ENCODE assay signal across 8 cellular contexts in the genomic region with DNA sequence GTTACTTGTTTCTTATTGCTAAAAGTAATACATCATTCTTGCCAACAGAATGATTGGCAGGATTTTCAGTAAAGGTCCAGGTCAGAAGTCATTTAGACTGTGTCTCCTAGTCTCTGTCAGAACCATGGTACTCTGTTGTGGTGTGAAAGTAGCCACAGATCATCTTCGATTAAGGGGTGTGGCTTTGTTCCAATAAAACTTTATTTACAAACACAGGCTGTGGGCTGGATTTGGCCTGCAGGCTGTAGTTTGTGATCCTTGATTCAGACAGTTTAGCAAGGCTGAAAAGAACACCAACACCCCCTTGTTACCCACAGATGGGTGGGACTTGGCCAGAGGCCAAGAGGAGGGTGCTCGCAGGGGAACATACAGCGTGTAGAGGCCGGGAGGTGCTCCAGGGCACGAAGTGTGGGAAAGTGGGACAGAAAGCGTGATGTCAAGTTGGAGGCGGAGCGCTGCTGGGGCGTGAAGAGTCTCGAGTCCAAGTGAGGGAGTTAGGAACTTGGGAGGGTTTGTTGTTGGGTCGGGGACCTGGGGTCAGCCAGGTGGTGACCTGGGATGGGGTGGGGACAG.
DNase-seq lines count a peak whose midpoint lies in the region; ATAC-seq, FAIRE-seq and TF ChIP-seq lines count a peak whose summit lies in the region.
"Not testable (repeated sequence)": the region's sequence is repeated elsewhere in the genome, so short reads cannot be mapped to it uniquely, and the experiment has no call there.

No MANE protein-coding gene starts in this region.

- TF ChIP-seq POLR2A in GM12878 (IDR thresholded peaks at IDR 0.05; ENCODE audit: low read depth, low read length) = not testable (repeated sequence)

- H3K4me1 Mint-ChIP-seq in CD8-positive, alpha-beta T cell (ENCODE audit: low read depth) = peaks cover 10% of the 10 kb centered on the region
- H3K4me1 Mint-ChIP-seq in stimulated activated naive CD8-positive, alpha-beta T cell treated with anti-CD3 and anti-CD28 coated beads, Interleukin-15, amount 100 ng/mL, for 72 hours = peaks cover 13% of the 10 kb centered on the region

- not testable (repeated sequence) for H3K4me1 ChIP-seq in CD8-positive, alpha-beta T cell (ENCODE audit: insufficient read depth, low read length); OCI-LY3 (ENCODE audit: low read length); GM12878 (ENCODE audit: control insufficient read depth, insufficient read depth, low read length)

- not testable (repeated sequence) for H3K9me3 Mint-ChIP-seq in CD8-positive, alpha-beta T cell; stimulated activated naive CD8-positive, alpha-beta T cell treated with anti-CD3 and anti-CD28 coated beads, Interleukin-15, amount 100 ng/mL, for 72 hours

- SMC1A ChIA-PET in GM12878 (lab: Charles Lee; ENCODE audit: uncharacterized antibody, unreplicated experiment) = not testable (repeated sequence)

- not testable (repeated sequence) for H3K36me3 Mint-ChIP-seq in CD8-positive, alpha-beta T cell

- not testable (repeated sequence) for H3K9me3 ChIP-seq in CD8-positive, alpha-beta T cell (ENCODE audit: low read length); OCI-LY3 (ENCODE audit: insufficient read depth, low read length); GM12878 (replicated peaks; ENCODE audit: control insufficient read depth, insufficient read depth, low read length)

- H3K27ac ChIP-seq in CD8-positive, alpha-beta T cell (ENCODE audit: low read depth, low read length); OCI-LY3 (ENCODE audit: low read length); GM12878 (ENCODE audit: control insufficient read depth, insufficient read depth): not testable (repeated sequence)

- H3K36me3 ChIP-seq in CD8-positive, alpha-beta T cell (ENCODE audit: insufficient read depth, low read length); OCI-LY3 (replicated peaks; ENCODE audit: low read depth, low read length); GM12878 (ENCODE audit: control insufficient read depth in 2 of 2, insufficient read depth in 2 of 2, low read length in 1 of 2): not testable (repeated sequence)

- BruUV-seq in GM12878 (replicated peaks; lab: Mats Ljungman, UMichigan) = not testable (repeated sequence)

- CTCF ChIA-PET in CD8-positive, alpha-beta T cell (lab: Charles Lee) = not testable (repeated sequence)
- CTCF ChIA-PET in GM12878 (lab: Yijun Ruan, JAX) = interaction anchor here (0.9 to 1.4 kb wide), 3 partner anchors 101 to 213 kb away, joined by 3 to 4 read pairs (median 3); no protein-coding TSS in a partner anchor

- not testable (repeated sequence) for TF ChIP-seq RAD21 in GM12878 (IDR thresholded peaks at IDR 0.05; ENCODE audit: insufficient read depth, low read depth, low read length)

- RAD21 ChIA-PET in GM12878 (lab: Charles Lee; ENCODE audit: unreplicated experiment) = not testable (repeated sequence)

- H3K4me2 ChIP-seq in OCI-LY3 (ENCODE audit: low read length) = peak overlapping the region; percentile 33
- not testable (repeated sequence) for H3K4me2 ChIP-seq in GM12878 (ENCODE audit: control insufficient read depth, insufficient read depth)

- peak overlapping the region; percentile 50 for H3K4me3 Mint-ChIP-seq in CD8-positive, alpha-beta T cell
- H3K4me3 Mint-ChIP-seq in stimulated activated naive CD8-positive, alpha-beta T cell treated with anti-CD3 and anti-CD28 coated beads, Interleukin-15, amount 100 ng/mL, for 72 hours = peak overlapping the region; percentile 10 to 54

- H3K4me3 ChIP-seq in CD8-positive, alpha-beta T cell (ENCODE audit: low read depth, low read length); GM12878; fibroblast of mammary gland (ENCODE audit: control insufficient read depth, low read depth, low read length): not testable (repeated sequence)
- H3K4me3 ChIP-seq in OCI-LY3 (ENCODE audit: low read length) = peak overlapping the region; percentile 40

- H3K9ac ChIP-seq in OCI-LY3 (ENCODE audit: low read length); GM12878 (ENCODE audit: control insufficient read depth, insufficient read depth, low read length): not testable (repeated sequence)

- not testable (repeated sequence) for H3K27me3 Mint-ChIP-seq in CD8-positive, alpha-beta T cell (ENCODE audit: low read depth); stimulated activated naive CD8-positive, alpha-beta T cell treated with anti-CD3 and anti-CD28 coated beads, Interleukin-15, amount 100 ng/mL, for 72 hours

- 36% methylated on average over 11 of the region's 11 CpGs for WGBS in GM12878 (ENCODE audit: insufficient coverage, insufficient replicate concordance, low lambda C conversion rate, missing lambda C conversion rate)

- DNase-seq in CD8-positive, alpha-beta T cell = peak in 1 of 7 experiments; percentile 35
- DNase-seq in ELF-1 (ENCODE audit: low read depth, low spot score) = peak; percentile 52
- peak; percentile 55 for DNase-seq in NAMALWA (ENCODE audit: low spot score)
- not testable (repeated sequence) for DNase-seq in GM12878 (ENCODE audit: low read depth, low spot score)
- peak; percentile 50 for DNase-seq in fibroblast of mammary gland (ENCODE audit: low read depth)
- DNase-seq in myocyte (ENCODE audit: low read depth) = peak; percentile 24
- DNase-seq in stimulated activated naive CD8-positive, alpha-beta T cell treated with anti-CD3 and anti-CD28 coated beads, Interleukin-15, amount 100 ng/mL, for 72 hours = peak in 1 of 2 donors; percentile 14

- not testable (repeated sequence) for ATAC-seq in CD8-positive, alpha-beta T cell; GM12878; stimulated activated naive CD8-positive, alpha-beta T cell treated with anti-CD3 and anti-CD28 coated beads, Interleukin-15, amount 100 ng/mL, for 72 hours

- H2AFZ ChIP-seq in OCI-LY3 (ENCODE audit: low read depth, low read length); GM12878 (ENCODE audit: control insufficient read depth, low read depth, low read length): not testable (repeated sequence)

- FAIRE-seq in GM12878 (lab: Jason Lieb, UNC) = not testable (repeated sequence)

- TF ChIP-seq CTCF in CD8-positive, alpha-beta T cell (IDR thresholded peaks at IDR 0.05); OCI-LY3 (IDR thresholded peaks at IDR 0.05; ENCODE audit: low read depth, low read length); GM12878 (IDR thresholded peaks at IDR 0.05 in 2 of 3, conservative IDR thresholded peaks at IDR 0.05 in 1 of 3; ENCODE audit: control insufficient read depth in 2 of 3, extremely low read depth in 1 of 3, insufficient read depth in 1 of 3, low read depth in 3 of 3, low read length in 3 of 3); fibroblast of mammary gland (conservative IDR thresholded peaks at IDR 0.05; ENCODE audit: control insufficient read depth, insufficient read depth, low read depth, low read length): not testable (repeated sequence)

- not testable (repeated sequence) for H3K27me3 ChIP-seq in CD8-positive, alpha-beta T cell (ENCODE audit: insufficient read depth, low read length); OCI-LY3 (ENCODE audit: low read depth, low read length); GM12878 (replicated peaks in 1 of 2; ENCODE audit: control insufficient read depth in 2 of 2, insufficient read depth in 2 of 2, low read length in 1 of 2)

- in situ Hi-C loops in GM12878 (cut with MboI) = not testable (repeated sequence)

- not testable (repeated sequence) for H3K27ac Mint-ChIP-seq in CD8-positive, alpha-beta T cell
- H3K27ac Mint-ChIP-seq in stimulated activated naive CD8-positive, alpha-beta T cell treated with anti-CD3 and anti-CD28 coated beads, Interleukin-15, amount 100 ng/mL, for 72 hours = peak overlapping the region; percentile 47 to 82

- not testable (repeated sequence) for H4K20me1 ChIP-seq in OCI-LY3 (ENCODE audit: insufficient read depth, low read length); GM12878 (ENCODE audit: control insufficient read depth, insufficient read depth)

- POLR2A ChIA-PET in CD8-positive, alpha-beta T cell (lab: Charles Lee); GM12878 (lab: Charles Lee): not testable (repeated sequence)

- TF ChIP-seq EP300 in GM12878 (IDR thresholded peaks at IDR 0.05; ENCODE audit: borderline replicate concordance in 1 of 2, control insufficient read depth in 1 of 2, low read depth in 2 of 2, low read length in 2 of 2) = not testable (repeated sequence)

- not testable (repeated sequence) for H3K79me2 ChIP-seq in OCI-LY3 (ENCODE audit: low read length); GM12878 (ENCODE audit: control insufficient read depth, insufficient read depth, low read length)

- intact Hi-C loops in CD8-positive, alpha-beta T cell (cut with DNase I, micrococcal nuclease) = loop anchor here (1.0 to 5.0 kb wide), 2 partner anchors 162 to 164 kb away; partner anchors contain the start of gene NUDT8 (in 2 of the 2)
- intact Hi-C loops in GM12878 (cut with micrococcal nuclease; ENCODE audit: unreplicated experiment) = not testable (repeated sequence)
